8 cellular contexts compared by ENCODE assay signal in the genomic region with DNA sequence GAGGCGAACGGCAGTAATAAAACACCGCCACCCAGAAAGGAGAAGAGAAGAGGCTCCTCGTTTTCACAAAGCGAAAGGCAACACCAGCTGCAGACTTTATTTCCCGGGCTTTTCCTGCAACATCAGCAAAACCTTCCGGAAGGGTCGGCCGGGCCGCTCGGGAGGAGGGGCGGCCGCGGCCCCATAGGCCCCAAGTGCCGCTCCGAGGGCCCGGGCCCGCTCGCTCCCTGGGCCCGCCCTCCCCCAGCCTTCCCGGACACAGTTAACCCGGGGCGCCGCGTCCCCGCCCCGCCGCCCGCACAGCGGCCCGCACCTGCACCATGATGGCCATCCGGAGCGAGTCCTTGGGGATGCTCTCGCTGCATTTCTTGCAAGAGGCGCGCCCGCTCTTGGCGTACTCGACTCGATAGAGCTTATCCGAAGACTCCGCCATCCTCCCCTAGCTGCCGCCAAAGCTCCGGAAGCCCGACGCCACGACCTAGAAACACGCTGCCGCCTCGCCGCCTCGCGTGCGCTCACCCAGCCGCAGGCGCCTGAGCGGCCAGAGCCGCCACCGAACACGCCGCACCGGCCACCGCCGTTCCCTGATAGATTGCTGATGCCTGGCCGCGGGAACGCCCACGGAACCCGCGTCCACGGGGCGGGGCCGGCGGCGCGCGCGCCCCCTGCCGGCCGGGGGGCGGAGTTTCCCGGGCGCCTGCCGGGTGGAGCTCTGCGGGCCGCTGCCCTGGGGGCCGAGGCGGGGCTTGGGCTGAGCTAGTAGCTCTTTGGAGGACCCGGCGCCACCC.
A peak's percentile ranks its signal among the peaks of the same experiment; 100 is the strongest.
DNase-seq lines count a peak whose midpoint lies in the region; ATAC-seq lines count a peak whose summit lies in the region.

A gene (minus strand): TSS at position 597 of the 788 bp plus-strand sequence. CDS start 164 bp downstream, at position 433.

- no peaks in the 10 kb centered on the region for H3K27me3 Mint-ChIP-seq in memory B cell

- peaks cover 37% of the 10 kb centered on the region for H3K4me1 Mint-ChIP-seq in memory B cell

- ATAC-seq in GM19468 (IDR thresholded peaks at IDR 0.05; ENCODE audit: extremely low read depth, unreplicated experiment) (peak; percentile 66), memory B cell (ENCODE audit: low read depth) (peak; percentile 74)

- peak; percentile 93 for DNase-seq in COR-L47 (lab: John Stamatoyannopoulos, UW)
- peak; percentile 49 for DNase-seq in HS-5 (ENCODE audit: low read depth)
- DNase-seq in NK-92 treated with Interleukin-12 subunit alpha and Interleukin-12 subunit beta, amount 100 ng/mL, for 24 hours (lab: John Stamatoyannopoulos, UW) = peak; percentile 80
- peak; percentile 97 for DNase-seq in activated CD8-positive, alpha-beta memory T cell treated with anti-CD3 and anti-CD28 coated beads for 24 hours
- DNase-seq in effector CD8-positive, alpha-beta T cell (lab: John Stamatoyannopoulos, UW) = peak; percentile 79
- peak; percentile 90 to 92 for DNase-seq in memory B cell (ENCODE audit: low spot score in 2 of 2)
- DNase-seq in stimulated activated CD8-positive, alpha-beta memory T cell treated with anti-CD3 and anti-CD28 coated beads, Interleukin-12 subunit alpha, Interleukin-12 subunit beta, amount 100 ng/mL, for 24 hours (ENCODE audit: extremely low read depth) = peak; percentile 76

- H3K27ac Mint-ChIP-seq in memory B cell = peak within 1 kb of the TSS; percentile 96

- H3K4me3 Mint-ChIP-seq in memory B cell = peak within 1 kb of the TSS; percentile 91

- no peaks in the 10 kb centered on the region for H3K36me3 Mint-ChIP-seq in memory B cell

- H3K9me3 Mint-ChIP-seq in memory B cell = no peaks in the 10 kb centered on the region

Comparison
In these comparisons a context has a peak if more than half of its experiments do, and no peak if none do; other contexts are left out.
1. Peak in every context shown above with its lines: DNase-seq and ATAC-seq.